Comparison of ENCODE assay signal across 17 cellular contexts in genomic region chr4:186650401-186651180, GRCh38.
"Had no signal": no experiment of that assay in that cellular context is flagged by ENCODE, and none has a peak within 500 bp of the region (broad histone marks: within the 10 kb centered on the region; RNA-seq: fewer than 3 reads in every experiment).

No MANE protein-coding gene starts in this region.

- DNase-seq: activated CD4-positive, alpha-beta T cell treated with anti-CD3 and anti-CD28 coated beads for 4 hours; activated CD8-positive, alpha-beta T cell treated with anti-CD3 and anti-CD28 coated beads for 36 hours; activated effector memory CD4-positive, alpha-beta T cell treated with Interleukin-2 at 50 U/mL for 16 hours; activated T-cell treated with anti-CD3 and anti-CD28 coated beads, Interleukin-2, amount 50 U/mL, for 4 hours; central memory CD4-positive, alpha-beta T cell; effector memory CD4-positive, alpha-beta T cell; gastrocnemius medialis; mammary epithelial cell; naive thymus-derived CD8-positive, alpha-beta T cell; occipital lobe; spleen; trophoblast cell had no signal

- H3K9me3 Mint-ChIP-seq: activated CD8-positive, alpha-beta T cell treated with anti-CD3 and anti-CD28 coated beads for 36 hours; activated naive CD4-positive, alpha-beta T cell treated with anti-CD3 and anti-CD28 coated beads, Interleukin-2, amount 50 U/mL, for 24 hours had no signal

- H3K4me3 Mint-ChIP-seq: activated CD8-positive, alpha-beta T cell treated with anti-CD3 and anti-CD28 coated beads for 36 hours; activated naive CD4-positive, alpha-beta T cell treated with anti-CD3 and anti-CD28 coated beads, Interleukin-2, amount 50 U/mL, for 24 hours; activated T-cell treated with anti-CD3 and anti-CD28 coated beads, Interleukin-2, amount 50 U/mL, for 4 hours; naive thymus-derived CD8-positive, alpha-beta T cell; stimulated activated naive CD8-positive, alpha-beta T cell treated with anti-CD3 and anti-CD28 coated beads, Interleukin-15, Interleukin-2, amounts not matched to agents 100 ng/mL and 50 ng/mL, for 24 hours had no signal

- H3K27ac ChIP-seq: epithelial cell of prostate, gastrocnemius medialis, spleen, suprapubic skin had no signal

- H3K9me3 ChIP-seq: gastrocnemius medialis, spleen, suprapubic skin had no signal

- H3K36me3 Mint-ChIP-seq: activated naive CD4-positive, alpha-beta T cell treated with anti-CD3 and anti-CD28 coated beads, Interleukin-2, amount 50 U/mL, for 24 hours; naive thymus-derived CD8-positive, alpha-beta T cell had no signal

- FAIRE-seq: islet of Langerhans had no signal

- ATAC-seq: activated CD8-positive, alpha-beta T cell treated with anti-CD3 and anti-CD28 coated beads for 36 hours; activated T-cell treated with anti-CD3 and anti-CD28 coated beads, Interleukin-2, amount 50 U/mL, for 4 hours; naive thymus-derived CD8-positive, alpha-beta T cell had no signal

- H3K4me1 Mint-ChIP-seq: activated naive CD4-positive, alpha-beta T cell treated with anti-CD3 and anti-CD28 coated beads, Interleukin-2, amount 50 U/mL, for 24 hours; naive thymus-derived CD8-positive, alpha-beta T cell had no signal

- H3K27ac Mint-ChIP-seq: activated CD8-positive, alpha-beta T cell treated with anti-CD3 and anti-CD28 coated beads for 36 hours; activated naive CD4-positive, alpha-beta T cell treated with anti-CD3 and anti-CD28 coated beads, Interleukin-2, amount 50 U/mL, for 24 hours; naive thymus-derived CD8-positive, alpha-beta T cell; stimulated activated naive CD8-positive, alpha-beta T cell treated with anti-CD3 and anti-CD28 coated beads, Interleukin-15, Interleukin-2, amounts not matched to agents 100 ng/mL and 50 ng/mL, for 24 hours had no signal

- H3K36me3 ChIP-seq: gastrocnemius medialis, spleen had no signal

- H3K27me3 ChIP-seq: gastrocnemius medialis, suprapubic skin had no signal

- H3K4me1 ChIP-seq: suprapubic skin had no signal
